ENCODE assay signal across 27 cellular contexts in genomic region chr14:105445901-105446845, GRCh38. TPM values are rescaled to one million over a fixed set of nuclear protein-coding genes. Genes with fewer than 3 reads are reported as not detected.
DNase-seq lines count a peak whose midpoint lies in the region; ATAC-seq, FAIRE-seq and TF ChIP-seq lines count a peak whose summit lies in the region.
"Had no signal": no experiment of that assay in that cellular context is flagged by ENCODE, and none has a peak within 500 bp of the region (broad histone marks: within the 10 kb centered on the region; RNA-seq: fewer than 3 reads in every experiment).

No MANE protein-coding gene starts in this region.

- no peak overlapping the region for H4K91ac ChIP-seq in neuronal stem cell (ENCODE audit: low read depth, low read length, poor library complexity)

- SMC1A ChIA-PET in GM12878 (lab: Charles Lee; ENCODE audit: uncharacterized antibody, unreplicated experiment), result no interaction called here

- H3K36me3 Mint-ChIP-seq in CD14-positive monocyte, result peaks cover 26 to 55% of the 10 kb centered on the region in 2 donors
- H3K36me3 Mint-ChIP-seq: IgD-negative memory B cell had no signal

- DNase-seq in left ventricle myocardium superior, result peak; percentile 28
- no peak for DNase-seq in Right ventricle myocardium superior
- DNase-seq in CD14-positive monocyte (ENCODE audit: low spot score), result peak; percentile 40
- no peak for DNase-seq in GM12878 (ENCODE audit: low read depth, low spot score)
- DNase-seq in neuronal stem cell (ENCODE audit: low spot score), result no peak
- DNase-seq in gastrocnemius medialis, result no peak
- no peak for DNase-seq in NCI-H1694 treated with DMSO at 0.1 percent for 48 hours (lab: John Stamatoyannopoulos, UW)
- no peak for DNase-seq in prostate gland (ENCODE audit: low spot score)
- DNase-seq: AML-193, Calu3, DMS79 treated with DMSO at 0.1 percent for 48 hours, GF-D8, HCEC 1CT, NCI-H1048, NCI-H1417, NCI-H1694, NCI-H2081, NCI-H2227 treated with DMSO at 0.1 percent for 48 hours, NCI-H526 treated with DMSO at 0.1 percent for 48 hours, OCI-M1, Peyer's patch, SJCRH30 had no signal

- H3K4ac ChIP-seq in neuronal stem cell (ENCODE audit: low read length), result no peak overlapping the region

- H3K27me3 Mint-ChIP-seq in CD14-positive monocyte (ENCODE audit: low read depth in 3 of 3), result peaks cover 0 to 3% (median 0%) of the 10 kb centered on the region in 3 donors
- H3K27me3 Mint-ChIP-seq: IgD-negative memory B cell had no signal

- FAIRE-seq in GM12878 (lab: Jason Lieb, UNC), result no peak
- FAIRE-seq: A204.1, GM12892, H1 had no signal

- H3K4me1 ChIP-seq in GM12878 (ENCODE audit: control insufficient read depth, insufficient read depth, low read length) (no peaks in the 10 kb centered on the region), neuronal stem cell (ENCODE audit: control insufficient read depth in 2 of 2, insufficient read depth in 1 of 2, low read depth in 1 of 2, low read length in 2 of 2) (no peaks in the 10 kb centered on the region), gastrocnemius medialis (peaks cover 2 to 9% of the 10 kb centered on the region in 2 donors), prostate gland (replicated peaks) (no peaks in the 10 kb centered on the region)

- no peak overlapping the region for H3K27ac ChIP-seq in GM12878 (ENCODE audit: control insufficient read depth, insufficient read depth)
- no peak overlapping the region for H3K27ac ChIP-seq in neuronal stem cell (replicated peaks; ENCODE audit: low read length)
- H3K27ac ChIP-seq in gastrocnemius medialis, result no peak overlapping the region
- no peak overlapping the region for H3K27ac ChIP-seq in prostate gland
- H3K27ac ChIP-seq: KMS-11, Peyer's patch had no signal

- RAD21 ChIA-PET in GM12878 (lab: Charles Lee; ENCODE audit: unreplicated experiment), result no interaction called here

- H3K18ac ChIP-seq in neuronal stem cell (ENCODE audit: low read length), result peak overlapping the region; percentile 31

- H3K14ac ChIP-seq in neuronal stem cell (ENCODE audit: low read length), result no peak overlapping the region

- no peaks in the 10 kb centered on the region for H4K20me1 ChIP-seq in GM12878 (ENCODE audit: control insufficient read depth, insufficient read depth)

- H2AFZ ChIP-seq in GM12878 (ENCODE audit: control insufficient read depth, low read depth, low read length), result no peak overlapping the region
- no peak overlapping the region for H2AFZ ChIP-seq in neuronal stem cell (ENCODE audit: low read length)

- CTCF ChIA-PET in GM12878 (lab: Yijun Ruan, JAX), result interaction anchor here (1.1 kb wide), 1 partner anchor 12 kb away, joined by 3 read pairs; no protein-coding TSS in a partner anchor

- no peak overlapping the region for H2BK5ac ChIP-seq in neuronal stem cell (ENCODE audit: low read length)

- no peak overlapping the region for H2BK120ac ChIP-seq in neuronal stem cell (ENCODE audit: low read depth, low read length)

- TF ChIP-seq POLR2A in GM12878 (IDR thresholded peaks at IDR 0.05; ENCODE audit: low read depth, low read length) (0 out of 2 replicates have a peak, but pooled peaks have one; percentile 6), gastrocnemius medialis (IDR thresholded peaks at IDR 0.05) (no peak), prostate gland (IDR thresholded peaks at IDR 0.05) (no peak)

- H3K27me3 ChIP-seq in GM12878 (replicated peaks in 1 of 2; ENCODE audit: control insufficient read depth in 2 of 2, insufficient read depth in 2 of 2, low read length in 1 of 2), result no peaks in the 10 kb centered on the region
- H3K27me3 ChIP-seq in neuronal stem cell (ENCODE audit: control insufficient read depth in 3 of 3, insufficient read depth in 3 of 3, low read depth in 1 of 3, low read length in 3 of 3), result no peaks in the 10 kb centered on the region
- no peaks in the 10 kb centered on the region for H3K27me3 ChIP-seq in gastrocnemius medialis
- H3K27me3 ChIP-seq in prostate gland (replicated peaks; ENCODE audit: insufficient read depth), result no peaks in the 10 kb centered on the region
- H3K27me3 ChIP-seq: Peyer's patch, SJCRH30 had no signal

- BruUV-seq in GM12878 (replicated peaks; lab: Mats Ljungman, UMichigan), result no TSS peak

- no peak overlapping the region for H3K4me2 ChIP-seq in GM12878 (ENCODE audit: control insufficient read depth, insufficient read depth)
- no peak overlapping the region for H3K4me2 ChIP-seq in neuronal stem cell (ENCODE audit: insufficient read depth, low read length, poor library complexity, severe bottlenecking)
- H3K4me2 ChIP-seq: KMS-11 had no signal

- no peak overlapping the region for H2BK12ac ChIP-seq in neuronal stem cell (ENCODE audit: low read length)

- H3K79me2 ChIP-seq in GM12878 (ENCODE audit: control insufficient read depth, insufficient read depth, low read length), result no peaks in the 10 kb centered on the region

- H2AK5ac ChIP-seq in neuronal stem cell (ENCODE audit: low read depth, low read length), result no peak overlapping the region

- no peak for TF ChIP-seq RAD21 in GM12878 (IDR thresholded peaks at IDR 0.05; ENCODE audit: insufficient read depth, low read depth, low read length)

- 87% methylated on average over 25 of the region's 26 CpGs for WGBS in GM12878 (ENCODE audit: insufficient coverage, insufficient replicate concordance, low lambda C conversion rate, missing lambda C conversion rate)
- no CpG with 5 or more reads among the region's 26 CpGs for WGBS in neuronal stem cell (ENCODE audit: extremely low coverage in 2 of 2, insufficient read length in 2 of 2, insufficient replicate concordance in 1 of 2), 2 donors
- WGBS in prostate gland, result 83% methylated on average over 26 of the region's 26 CpGs

- H2BK15ac ChIP-seq in neuronal stem cell (ENCODE audit: low read length), result no peak overlapping the region

- no peak for TF ChIP-seq EP300 in GM12878 (IDR thresholded peaks at IDR 0.05; ENCODE audit: borderline replicate concordance in 1 of 2, control insufficient read depth in 1 of 2, low read depth in 2 of 2, low read length in 2 of 2)

- ATAC-seq in left ventricle myocardium superior (no peak), Right ventricle myocardium superior (ENCODE audit: poor library complexity) (no peak), GM12878 (no peak), gastrocnemius medialis (no peak)

- POLR2A ChIA-PET in GM12878 (lab: Charles Lee), result no interaction called here

- in situ Hi-C loops in GM12878 (cut with MboI), result no loop called here
- in situ Hi-C loops in gastrocnemius medialis (cut with MboI; ENCODE audit: low sequenced_read_pairs in 4 of 4), result no loop called here

- H3K36me3 ChIP-seq in GM12878 (ENCODE audit: control insufficient read depth in 2 of 2, insufficient read depth in 2 of 2, low read length in 1 of 2) (peaks cover 0 to 20% of the 10 kb centered on the region in 2 experiments; a peak in 3 of 4 replicates), neuronal stem cell (replicated peaks in 1 of 2; ENCODE audit: control insufficient read depth in 2 of 2, insufficient read depth in 2 of 2, low read length in 2 of 2) (peaks cover 40 to 64% of the 10 kb centered on the region in 2 donors), gastrocnemius medialis (peaks cover 0 to 8% of the 10 kb centered on the region in 2 donors), prostate gland (peaks cover 1 to 5% of the 10 kb centered on the region in 2 donors)

- no peak overlapping the region for H3K4me3 Mint-ChIP-seq in CD14-positive monocyte
- H3K4me3 Mint-ChIP-seq: IgD-negative memory B cell had no signal

- H3K9ac ChIP-seq in GM12878 (ENCODE audit: control insufficient read depth, insufficient read depth, low read length) (no peak overlapping the region), neuronal stem cell (ENCODE audit: low read depth, low read length, poor library complexity) (no peak overlapping the region)
- H3K9ac ChIP-seq: KMS-11 had no signal

- peaks cover 30% of the 10 kb centered on the region for H3K79me1 ChIP-seq in neuronal stem cell (ENCODE audit: low read depth, low read length)

- H3K4me1 Mint-ChIP-seq in CD14-positive monocyte, result no peaks in the 10 kb centered on the region

- no peak overlapping the region for H3K23ac ChIP-seq in neuronal stem cell (ENCODE audit: low read depth, low read length, poor library complexity)

- intact Hi-C loops in left ventricle myocardium superior (cut with micrococcal nuclease) (no loop called here), Right ventricle myocardium superior (cut with DNase I) (loop anchor here (5.0 kb wide), 1 partner anchor 41 kb away; the partner anchor contains the start of gene CRIP1), CD14-positive monocyte (cut with micrococcal nuclease) (loop anchor here (5.0 to 10.0 kb wide), 3 partner anchors 46 to 79 kb away; partner anchors contain the start of genes TEDC1 (in 1 of the 2) and TMEM121 (in 1 of the 2)), GM12878 (cut with micrococcal nuclease; ENCODE audit: unreplicated experiment) (no loop called here), gastrocnemius medialis (cut with DNase I; ENCODE audit: low total_unique reads) (no loop called here), prostate gland (cut with DNase I) (loop anchor here (5.0 kb wide), 1 partner anchor 46 kb away; the partner anchor contains the start of gene TEDC1)

- H3K4me3 ChIP-seq in GM12878, result no peak overlapping the region
- no peak overlapping the region for H3K4me3 ChIP-seq in neuronal stem cell (ENCODE audit: low read length in 2 of 2)
- H3K4me3 ChIP-seq in gastrocnemius medialis, result no peak overlapping the region
- no peak overlapping the region for H3K4me3 ChIP-seq in prostate gland
- H3K4me3 ChIP-seq: Peyer's patch, SJCRH30 had no signal

- no peak overlapping the region for H4K8ac ChIP-seq in neuronal stem cell (ENCODE audit: low read depth, low read length)

- TF ChIP-seq CTCF in CD14-positive monocyte (IDR thresholded peaks at IDR 0.05) (no peak), GM12878 (IDR thresholded peaks at IDR 0.05 in 2 of 3, conservative IDR thresholded peaks at IDR 0.05 in 1 of 3; ENCODE audit: control insufficient read depth in 2 of 3, extremely low read depth in 1 of 3, insufficient read depth in 1 of 3, low read depth in 3 of 3, low read length in 3 of 3) (no peak), gastrocnemius medialis (IDR thresholded peaks at IDR 0.05 in 4 of 5, conservative IDR thresholded peaks at IDR 0.05 in 1 of 5) (no peak), prostate gland (IDR thresholded peaks at IDR 0.05) (no peak)

- H3K9me3 ChIP-seq in GM12878 (replicated peaks; ENCODE audit: control insufficient read depth, insufficient read depth, low read length) (no peaks in the 10 kb centered on the region), neuronal stem cell (replicated peaks in 1 of 2; ENCODE audit: control insufficient read depth in 2 of 2, insufficient read depth in 1 of 2, low read depth in 1 of 2, low read length in 2 of 2) (peaks cover 0 to 1% of the 10 kb centered on the region in 2 donors), gastrocnemius medialis (no peaks in the 10 kb centered on the region), prostate gland (no peaks in the 10 kb centered on the region)
- H3K9me3 ChIP-seq: Peyer's patch, SJCRH30 had no signal

- H3K27ac Mint-ChIP-seq in CD14-positive monocyte, result no peak overlapping the region
- H3K27ac Mint-ChIP-seq: IgD-negative memory B cell had no signal

- H3K9me3 Mint-ChIP-seq in CD14-positive monocyte, result no peaks in the 10 kb centered on the region
- H3K9me3 Mint-ChIP-seq: IgD-negative memory B cell had no signal

RNA-seq across cellular contexts. Expression of gene MTA1, which starts 26.5 kb away (rescaled TPM):
- total RNA-seq in left ventricle myocardium superior (201 TPM), Right ventricle myocardium superior (191 TPM), GM12878 (2014; rRNA removed) (53.3 and 62.6 TPM in 2 replicates), GM12878 (2014; rRNA removed; fragmentation: Illumina TruSeq; extraction: Trizol) (28.1 and 30.8 TPM in 2 replicates), GM12878 (2021) (138 and 162 TPM in 2 replicates), gastrocnemius medialis (10 to 100 TPM; 18.2 to 30.8 (median 28.2) TPM), prostate gland (100 to 1,000 TPM in 1 of 2 donors, 10 to 100 TPM in 1; 58.9 to 155 TPM)
- polyA plus RNA-seq in CD14-positive monocyte (1 to 10 TPM in 1 of 2 donors, under 1 TPM in 1; 0.91 to 2.0 TPM), GM12878 (2011; rRNA removed) (26.0 and 52.3 TPM in 2 replicates), GM12878 (2014; fragmentation: Illumina TruSeq; extraction: Trizol) (9.6 and 30.4 TPM in 2 replicates), GM12878 (2014; fragmentation: Nextera tagmentation; extraction: Ambion mirVana) (under 1 TPM; 0.14 to 0.69 TPM), GM12878 (2014; rRNA removed) (114 and 134 TPM in 2 replicates), GM12878 (2016; fragmentation: Nextera tagmentation; extraction: Ambion mirVana) (10 to 100 TPM in 1 of 2 experiments, 1 to 10 TPM in 1; 7.7 to 10.3 TPM)
- total RNA-seq in GM12878 (2013; cell fraction: nucleolus; rRNA removed), result 130 and 153 TPM in 2 replicates
- polyA plus RNA-seq in GM12878 (2011; ENCODE audit: low read depth), result 20.4 TPM
- 41.2 and 55.8 TPM in 2 replicates for polyA plus RNA-seq in GM12878 (2011; cell fraction: cytosol; rRNA removed)
- 459 and 605 TPM in 2 replicates for polyA plus RNA-seq in GM12878 (2011; cell fraction: nucleus; rRNA removed)
- polyA plus RNA-seq in GM12878 (2012), result 68.8 and 74.0 TPM in 2 replicates
- 22.1 and 40.2 TPM in 2 replicates for polyA minus RNA-seq in GM12878 (2011; rRNA and poly(A)+ RNA removed)
- 42.9 and 49.3 TPM in 2 replicates for polyA minus RNA-seq in GM12878 (2011; cell fraction: cytosol; rRNA and poly(A)+ RNA removed)
- 62.5 and 113 TPM in 2 replicates for polyA minus RNA-seq in GM12878 (2011; cell fraction: nucleus; rRNA and poly(A)+ RNA removed)
- polyA plus RNA-seq in neuronal stem cell (2013, experiment 1 of 2), result 199 TPM
- 194 TPM for polyA plus RNA-seq in neuronal stem cell (2013, experiment 2 of 2)

RNA-seq across cellular contexts. Expression of gene CRIP2, which starts 28.4 kb away (rescaled TPM):
- total RNA-seq in left ventricle myocardium superior (1,036 TPM), Right ventricle myocardium superior (1,011 TPM), GM12878 (2014; rRNA removed) (0.11 TPM in 1 of 2 replicates, not detected in the other), GM12878 (2014; rRNA removed; fragmentation: Illumina TruSeq; extraction: Trizol) (not detected in 2 replicates), GM12878 (2021) (0.49 and 0.61 TPM in 2 replicates), gastrocnemius medialis (10 to 100 TPM; 31.4 to 47.1 (median 38.8) TPM), prostate gland (100 to 1,000 TPM in 1 of 2 donors, 10 to 100 TPM in 1; 86.7 to 134 TPM)
- polyA plus RNA-seq in CD14-positive monocyte (1 to 10 TPM; 2.1 to 3.3 TPM), GM12878 (2011; rRNA removed) (0.04 TPM in 1 of 2 replicates, not detected in the other), GM12878 (2014; fragmentation: Illumina TruSeq; extraction: Trizol) (not detected in 2 replicates), GM12878 (2014; fragmentation: Nextera tagmentation; extraction: Ambion mirVana) (not detected), GM12878 (2014; rRNA removed) (not detected in 2 replicates), GM12878 (2016; fragmentation: Nextera tagmentation; extraction: Ambion mirVana) (under 1 TPM; 0.37 to 0.62 TPM)
- not detected in 2 replicates for total RNA-seq in GM12878 (2013; cell fraction: nucleolus; rRNA removed)
- not detected for polyA plus RNA-seq in GM12878 (2011; ENCODE audit: low read depth)
- 0.39 and 0.40 TPM in 2 replicates for polyA plus RNA-seq in GM12878 (2011; cell fraction: cytosol; rRNA removed)
- polyA plus RNA-seq in GM12878 (2011; cell fraction: nucleus; rRNA removed), result 0.37 and 0.57 TPM in 2 replicates
- polyA plus RNA-seq in GM12878 (2012), result 0.15 and 0.22 TPM in 2 replicates
- not detected in 2 replicates for polyA minus RNA-seq in GM12878 (2011; rRNA and poly(A)+ RNA removed)
- polyA minus RNA-seq in GM12878 (2011; cell fraction: cytosol; rRNA and poly(A)+ RNA removed), result 2.9 and 4.2 TPM in 2 replicates
- polyA minus RNA-seq in GM12878 (2011; cell fraction: nucleus; rRNA and poly(A)+ RNA removed), result 1.4 TPM in 1 of 2 replicates, not detected in the other
- polyA plus RNA-seq in neuronal stem cell (2013, experiment 1 of 2), result 16.9 TPM
- 15.2 TPM for polyA plus RNA-seq in neuronal stem cell (2013, experiment 2 of 2)

RNA-seq across cellular contexts. Expression of gene CRIP1, which starts 40.5 kb away (rescaled TPM):
- 59.4 TPM for total RNA-seq in left ventricle myocardium superior
- 71.8 TPM for total RNA-seq in Right ventricle myocardium superior
- 1,000 to 10,000 TPM; 1,032 to 2,084 TPM for polyA plus RNA-seq in CD14-positive monocyte
- total RNA-seq in GM12878 (2013; cell fraction: nucleolus; rRNA removed), result 20.9 and 21.9 TPM in 2 replicates
- 99.4 and 101 TPM in 2 replicates for total RNA-seq in GM12878 (2014; rRNA removed)
- total RNA-seq in GM12878 (2014; rRNA removed; fragmentation: Illumina TruSeq; extraction: Trizol), result 87.3 and 90.6 TPM in 2 replicates
- 177 and 188 TPM in 2 replicates for total RNA-seq in GM12878 (2021)
- polyA plus RNA-seq in GM12878 (2011; ENCODE audit: low read depth), result 110 TPM
- 36.3 and 174 TPM in 2 replicates for polyA plus RNA-seq in GM12878 (2011; rRNA removed)
- 236 and 406 TPM in 2 replicates for polyA plus RNA-seq in GM12878 (2011; cell fraction: cytosol; rRNA removed)
- polyA plus RNA-seq in GM12878 (2011; cell fraction: nucleus; rRNA removed), result 273 and 302 TPM in 2 replicates
- polyA plus RNA-seq in GM12878 (2012), result 224 and 253 TPM in 2 replicates
- 8.1 and 81.1 TPM in 2 replicates for polyA plus RNA-seq in GM12878 (2014; fragmentation: Illumina TruSeq; extraction: Trizol)
- polyA plus RNA-seq in GM12878 (2014; fragmentation: Nextera tagmentation; extraction: Ambion mirVana), result 100 to 1,000 TPM in 1 of 2 experiments, 10 to 100 TPM in 1; 66.8 to 134 TPM
- polyA plus RNA-seq in GM12878 (2014; rRNA removed), result 259 and 269 TPM in 2 replicates
- polyA plus RNA-seq in GM12878 (2016; fragmentation: Nextera tagmentation; extraction: Ambion mirVana), result 100 to 1,000 TPM; 207 to 230 TPM
- polyA minus RNA-seq in GM12878 (2011; rRNA and poly(A)+ RNA removed), result 26.0 and 61.0 TPM in 2 replicates
- polyA minus RNA-seq in GM12878 (2011; cell fraction: cytosol; rRNA and poly(A)+ RNA removed), result 42.5 and 76.2 TPM in 2 replicates
- 17.5 and 28.7 TPM in 2 replicates for polyA minus RNA-seq in GM12878 (2011; cell fraction: nucleus; rRNA and poly(A)+ RNA removed)
- polyA plus RNA-seq in neuronal stem cell (2013, experiment 1 of 2), result 98.0 TPM
- 93.7 TPM for polyA plus RNA-seq in neuronal stem cell (2013, experiment 2 of 2)
- 1 to 10 TPM; 2.6 to 7.6 (median 5.3) TPM for total RNA-seq in gastrocnemius medialis
- 10 to 100 TPM in 1 of 2 donors, 1 to 10 TPM in 1; 4.2 to 22.0 TPM for total RNA-seq in prostate gland

RNA-seq across cellular contexts. Expression of gene TEDC1, which starts 44.9 kb away (rescaled TPM):
- 5.1 TPM for total RNA-seq in left ventricle myocardium superior
- 6.2 TPM for total RNA-seq in Right ventricle myocardium superior
- 1 to 10 TPM; 7.8 to 9.0 TPM for polyA plus RNA-seq in CD14-positive monocyte
- total RNA-seq in GM12878 (2013; cell fraction: nucleolus; rRNA removed), result 15.3 and 19.0 TPM in 2 replicates
- total RNA-seq in GM12878 (2014; rRNA removed), result 23.0 and 25.8 TPM in 2 replicates
- 2.9 and 5.1 TPM in 2 replicates for total RNA-seq in GM12878 (2014; rRNA removed; fragmentation: Illumina TruSeq; extraction: Trizol)
- total RNA-seq in GM12878 (2021), result 30.5 and 34.2 TPM in 2 replicates
- polyA plus RNA-seq in GM12878 (2011; ENCODE audit: low read depth), result 1.9 TPM
- polyA plus RNA-seq in GM12878 (2011; rRNA removed), result 1.7 and 6.0 TPM in 2 replicates
- polyA plus RNA-seq in GM12878 (2011; cell fraction: cytosol; rRNA removed), result 8.1 and 18.8 TPM in 2 replicates
- polyA plus RNA-seq in GM12878 (2011; cell fraction: nucleus; rRNA removed), result 26.6 and 44.6 TPM in 2 replicates
- polyA plus RNA-seq in GM12878 (2012), result 7.2 and 9.4 TPM in 2 replicates
- 0.10 and 0.76 TPM in 2 replicates for polyA plus RNA-seq in GM12878 (2014; fragmentation: Illumina TruSeq; extraction: Trizol)
- 1 to 10 TPM in 1 of 2 experiments, under 1 TPM in 1; 0.19 to 1.6 TPM for polyA plus RNA-seq in GM12878 (2014; fragmentation: Nextera tagmentation; extraction: Ambion mirVana)
- polyA plus RNA-seq in GM12878 (2014; rRNA removed), result 27.8 and 32.6 TPM in 2 replicates
- 10 to 100 TPM; 23.3 to 29.9 TPM for polyA plus RNA-seq in GM12878 (2016; fragmentation: Nextera tagmentation; extraction: Ambion mirVana)
- 6.5 and 9.2 TPM in 2 replicates for polyA minus RNA-seq in GM12878 (2011; rRNA and poly(A)+ RNA removed)
- polyA minus RNA-seq in GM12878 (2011; cell fraction: cytosol; rRNA and poly(A)+ RNA removed), result 4.4 and 5.8 TPM in 2 replicates
- polyA minus RNA-seq in GM12878 (2011; cell fraction: nucleus; rRNA and poly(A)+ RNA removed), result 8.9 and 18.4 TPM in 2 replicates
- 13.4 TPM for polyA plus RNA-seq in neuronal stem cell (2013, experiment 1 of 2)
- polyA plus RNA-seq in neuronal stem cell (2013, experiment 2 of 2), result 11.7 TPM
- 1 to 10 TPM in 2 of 4 donors, under 1 TPM in 2; 0.97 to 4.2 (median 2.2) TPM for total RNA-seq in gastrocnemius medialis
- 1 to 10 TPM; 7.5 to 8.9 TPM for total RNA-seq in prostate gland

RNA-seq across cellular contexts. Expression of gene TEX22, which starts 47.8 kb away (rescaled TPM):
- 1.6 TPM for total RNA-seq in left ventricle myocardium superior
- 1.9 TPM for total RNA-seq in Right ventricle myocardium superior
- polyA plus RNA-seq in CD14-positive monocyte, result under 1 TPM; 0.52 to 0.57 TPM
- 1.2 and 2.5 TPM in 2 replicates for total RNA-seq in GM12878 (2013; cell fraction: nucleolus; rRNA removed)
- total RNA-seq in GM12878 (2014; rRNA removed), result 0.49 and 1.0 TPM in 2 replicates
- total RNA-seq in GM12878 (2014; rRNA removed; fragmentation: Illumina TruSeq; extraction: Trizol), result 0.54 and 0.64 TPM in 2 replicates
- total RNA-seq in GM12878 (2021), result 2.7 and 4.0 TPM in 2 replicates
- polyA plus RNA-seq in GM12878 (2011; ENCODE audit: low read depth), result 0.18 TPM
- 0.12 and 0.15 TPM in 2 replicates for polyA plus RNA-seq in GM12878 (2011; rRNA removed)
- 0.15 and 0.32 TPM in 2 replicates for polyA plus RNA-seq in GM12878 (2011; cell fraction: cytosol; rRNA removed)
- polyA plus RNA-seq in GM12878 (2011; cell fraction: nucleus; rRNA removed), result 2.1 and 2.2 TPM in 2 replicates
- 0.32 and 0.34 TPM in 2 replicates for polyA plus RNA-seq in GM12878 (2012)
- 0.12 TPM in 1 of 2 replicates, not detected in the other for polyA plus RNA-seq in GM12878 (2014; fragmentation: Illumina TruSeq; extraction: Trizol)
- polyA plus RNA-seq in GM12878 (2014; fragmentation: Nextera tagmentation; extraction: Ambion mirVana), result under 1 TPM in 1 of 2 experiments, not detected in 1; 0.02 TPM
- polyA plus RNA-seq in GM12878 (2014; rRNA removed), result 0.63 and 0.80 TPM in 2 replicates
- 1 to 10 TPM; 1.1 to 1.3 TPM for polyA plus RNA-seq in GM12878 (2016; fragmentation: Nextera tagmentation; extraction: Ambion mirVana)
- polyA minus RNA-seq in GM12878 (2011; rRNA and poly(A)+ RNA removed), result 0.10 and 0.15 TPM in 2 replicates
- not detected in 2 replicates for polyA minus RNA-seq in GM12878 (2011; cell fraction: cytosol; rRNA and poly(A)+ RNA removed)
- 0.38 and 0.60 TPM in 2 replicates for polyA minus RNA-seq in GM12878 (2011; cell fraction: nucleus; rRNA and poly(A)+ RNA removed)
- 0.21 TPM for polyA plus RNA-seq in neuronal stem cell (2013, experiment 1 of 2)
- 0.21 TPM for polyA plus RNA-seq in neuronal stem cell (2013, experiment 2 of 2)
- total RNA-seq in gastrocnemius medialis, result not detected
- under 1 TPM; 0.57 to 0.73 TPM for total RNA-seq in prostate gland

Comparison
In these comparisons a context has a peak if more than half of its experiments do, and no peak if none do; other contexts are left out.
1. DNase-seq: peak in left ventricle myocardium superior (single experiment) and CD14-positive monocyte (single experiment); none in Right ventricle myocardium superior (single experiment), GM12878 (single experiment), neuronal stem cell (single experiment), gastrocnemius medialis (0 of 2), NCI-H1694 treated with DMSO at 0.1 percent for 48 hours (single experiment) and prostate gland (single experiment).
2. intact Hi-C loops: an anchor here in Right ventricle myocardium superior (5.0 kb wide), CD14-positive monocyte (5.0 to 10.0 kb wide) and prostate gland (5.0 kb wide); none called in left ventricle myocardium superior, GM12878 and gastrocnemius medialis.
3. RNA of gene CRIP2, which starts 28.4 kb away (total RNA-seq): 1,036 TPM in left ventricle myocardium superior (single experiment), 1,011 TPM in Right ventricle myocardium superior (single experiment), 86.7 to 134 TPM in prostate gland and 31.4 to 47.1 TPM in gastrocnemius medialis; 0.11 to 0.61 TPM in GM12878; every median in the first group is over 10 times any median in the second.